24 cellular contexts compared by ENCODE assay signal in genomic region chr20:43820742-43821330, GRCh38.
"Had no signal": no experiment of that assay in that cellular context is flagged by ENCODE, and none has a peak within 500 bp of the region (broad histone marks: within the 10 kb centered on the region; RNA-seq: fewer than 3 reads in every experiment).

No MANE protein-coding gene starts in this region.

- H3K27me3 ChIP-seq: body of pancreas, colonic mucosa, stomach had no signal

- H3K4me1 ChIP-seq: body of pancreas, colonic mucosa, heart right ventricle, psoas muscle, stomach had no signal

- H3K36me3 ChIP-seq: colonic mucosa, heart right ventricle, stomach, WERI-Rb-1 had no signal

- H3K36me3 Mint-ChIP-seq: activated CD4-positive, alpha-beta memory T cell treated with anti-CD3 and anti-CD28 coated beads for 36 hours; activated naive CD8-positive, alpha-beta T cell treated with anti-CD3 and anti-CD28 coated beads, Interleukin-2, amount 10 ng/mL, durations not matched to agents 7 days and 5 days; immature natural killer cell; naive thymus-derived CD8-positive, alpha-beta T cell; stimulated activated effector memory CD8-positive, alpha-beta T cell treated with anti-CD3 and anti-CD28 coated beads, Interleukin-12 subunit alpha, Interleukin-12 subunit beta, amount 100 ng/mL, for 72 hours had no signal

- DNase-seq: activated CD4-positive, alpha-beta memory T cell treated with anti-CD3 and anti-CD28 coated beads for 36 hours; activated CD4-positive, alpha-beta T cell treated with anti-CD3 and anti-CD28 coated beads for 36 hours; activated naive CD4-positive, alpha-beta T cell treated with Interleukin-2 at 50 U/mL for 16 hours; activated naive CD8-positive, alpha-beta T cell treated with anti-CD3 and anti-CD28 coated beads, Interleukin-2, amount 10 ng/mL, durations not matched to agents 7 days and 5 days; activated T-cell treated with anti-CD3 and anti-CD28 coated beads, Interleukin-2, amount 50 U/mL, for 1 hour; amygdala; body of pancreas; central memory CD4-positive, alpha-beta T cell; colonic mucosa; heart right ventricle; immature natural killer cell; mesendoderm; naive thymus-derived CD8-positive, alpha-beta T cell; psoas muscle; right cardiac atrium; small intestine; stimulated activated CD4-positive, alpha-beta T cell treated with anti-CD3 and anti-CD28 coated beads, Interleukin-4, amount 100 ng/mL, for 24 hours; stomach; trophoblast cell; WERI-Rb-1 had no signal

- H3K4me3 Mint-ChIP-seq: activated CD4-positive, alpha-beta memory T cell treated with anti-CD3 and anti-CD28 coated beads for 36 hours; activated CD4-positive, alpha-beta T cell treated with anti-CD3 and anti-CD28 coated beads for 36 hours; activated naive CD8-positive, alpha-beta T cell treated with anti-CD3 and anti-CD28 coated beads, Interleukin-2, amount 10 ng/mL, durations not matched to agents 7 days and 5 days; immature natural killer cell; naive thymus-derived CD8-positive, alpha-beta T cell; stimulated activated effector memory CD8-positive, alpha-beta T cell treated with anti-CD3 and anti-CD28 coated beads, Interleukin-12 subunit alpha, Interleukin-12 subunit beta, amount 100 ng/mL, for 72 hours had no signal

- H3K4me1 Mint-ChIP-seq: activated naive CD8-positive, alpha-beta T cell treated with anti-CD3 and anti-CD28 coated beads, Interleukin-2, amount 10 ng/mL, durations not matched to agents 7 days and 5 days; immature natural killer cell; naive thymus-derived CD8-positive, alpha-beta T cell had no signal

- FAIRE-seq: endometrium, small intestine had no signal

- ATAC-seq: body of pancreas; esophagus mucosa; heart right ventricle; naive thymus-derived CD8-positive, alpha-beta T cell; psoas muscle; right cardiac atrium had no signal

- H3K27ac ChIP-seq: body of pancreas, colonic mucosa, heart right ventricle, psoas muscle, stomach, WERI-Rb-1 had no signal

- H3K4me3 ChIP-seq: body of pancreas, colonic mucosa, heart right ventricle, psoas muscle, stomach had no signal

- H3K27ac Mint-ChIP-seq: activated CD4-positive, alpha-beta memory T cell treated with anti-CD3 and anti-CD28 coated beads for 36 hours; activated CD4-positive, alpha-beta T cell treated with anti-CD3 and anti-CD28 coated beads for 36 hours; activated naive CD8-positive, alpha-beta T cell treated with anti-CD3 and anti-CD28 coated beads, Interleukin-2, amount 10 ng/mL, durations not matched to agents 7 days and 5 days; activated T-helper 2 cell treated with anti-CD3 and anti-CD28 coated beads, Interferon-gamma antibody, Interleukin-2, Interleukin-4, amounts not matched to agents 10 μg/mL and 5 μg/mL and 100 μg/mL, durations not matched to agents 14 hours and 24 hours and 36 hours; immature natural killer cell; naive thymus-derived CD8-positive, alpha-beta T cell; stimulated activated effector memory CD8-positive, alpha-beta T cell treated with anti-CD3 and anti-CD28 coated beads, Interleukin-12 subunit alpha, Interleukin-12 subunit beta, amount 100 ng/mL, for 72 hours had no signal

- H3K9me3 ChIP-seq: body of pancreas, colonic mucosa, heart right ventricle, psoas muscle, stomach had no signal
